ENCODE assay signal across 1 cellular context in genomic region chr15:94232107-94232506, GRCh38.
TF ChIP-seq lines count a peak whose summit lies in the region.

No MANE protein-coding gene starts in this region.

TF ChIP-seq in liver, 16 proteins besides CTCF, POLR2A, EP300 and RAD21 (continued from another document):
- no peak for TF ChIP-seq REST (IDR thresholded peaks at IDR 0.05)
